14 cellular contexts compared by ENCODE assay signal in the genomic region with DNA sequence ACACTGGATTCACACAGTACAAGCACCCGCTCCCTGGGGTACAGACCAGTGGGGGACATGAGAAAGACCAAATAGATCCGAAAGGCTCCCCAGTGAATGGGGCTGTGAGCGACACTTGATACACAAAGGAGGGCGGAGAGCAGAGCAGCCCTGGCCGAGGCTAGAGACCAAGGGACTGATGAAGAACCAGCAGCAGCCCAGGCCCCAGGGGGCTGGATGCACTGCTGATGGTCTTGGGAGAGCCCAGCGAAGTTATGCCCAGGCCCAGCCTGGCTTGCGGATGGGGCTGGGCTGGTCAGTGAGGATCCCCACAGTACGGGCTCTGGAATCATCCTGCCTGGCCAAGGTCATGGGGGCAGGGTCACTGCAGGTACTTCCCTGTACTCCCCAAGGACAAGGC. TPM values are rescaled to one million over a fixed set of nuclear protein-coding genes. Genes with fewer than 3 reads are reported as not detected.
DNase-seq lines count a peak whose midpoint lies in the region; ATAC-seq and TF ChIP-seq lines count a peak whose summit lies in the region.
"Had no signal": no experiment of that assay in that cellular context is flagged by ENCODE, and none has a peak within 500 bp of the region (broad histone marks: within the 10 kb centered on the region; RNA-seq: fewer than 3 reads in every experiment).

No MANE protein-coding gene starts in this region.

- no peak overlapping the region for H3K18ac ChIP-seq in H9 (ENCODE audit: insufficient read length, low read depth, low read length)

- intact Hi-C loops in activated CD8-positive, alpha-beta T cell treated with anti-CD3 and anti-CD28 coated beads for 36 hours (cut with micrococcal nuclease) = no loop called here

- H2AFZ ChIP-seq in H9 (ENCODE audit: low read length) (no peak overlapping the region), smooth muscle cell (ENCODE audit: low read depth) (no peak overlapping the region), MM.1S (ENCODE audit: low read length) (no peak overlapping the region)

- no peak overlapping the region for H2BK120ac ChIP-seq in H9 (ENCODE audit: low read depth, low read length, poor library complexity, severe bottlenecking)

- H3K9ac ChIP-seq in H9 (ENCODE audit: extremely low read depth, insufficient read length, low read length) = no peak overlapping the region
- no peak overlapping the region for H3K9ac ChIP-seq in smooth muscle cell (ENCODE audit: low read depth)
- no peak overlapping the region for H3K9ac ChIP-seq in MM.1S (ENCODE audit: low read length)

- H4K91ac ChIP-seq in H9 (ENCODE audit: insufficient read length, low read depth, low read length) = no peak overlapping the region

- H4K8ac ChIP-seq in H9 (replicated peaks; ENCODE audit: insufficient read length, low read depth, low read length) = no peak overlapping the region

- H2BK15ac ChIP-seq in H9 (ENCODE audit: low read depth, low read length) = no peak overlapping the region

- DNase-seq in H9 (no peak), glutamatergic neuron (no peak), smooth muscle cell (lab: John Stamatoyannopoulos, UW; ENCODE audit: unreplicated experiment) (no peak), NCI-H510A treated with DMSO at 0.1 percent for 48 hours (lab: John Stamatoyannopoulos, UW) (no peak), MM.1S (no peak), mucosa of gallbladder (ENCODE audit: low spot score) (no peak)
- no peak for DNase-seq in activated CD8-positive, alpha-beta T cell treated with anti-CD3 and anti-CD28 coated beads for 36 hours
- DNase-seq: activated gamma-delta T cell treated with Interleukin-2 at 50 U/mL for 16 hours, hippocampal formation, NCI-H2029 treated with DMSO at 0.1 percent for 48 hours, WERI-Rb-1 had no signal

- H3K36me3 Mint-ChIP-seq in H9 (ENCODE audit: insufficient read depth in 1 of 3, low read depth in 3 of 3) = peaks cover 6 to 25% (median 22%) of the 10 kb centered on the region in 3 experiments; a peak in 6 of 7 replicates
- peaks cover 16% of the 10 kb centered on the region for H3K36me3 Mint-ChIP-seq in activated CD8-positive, alpha-beta T cell treated with anti-CD3 and anti-CD28 coated beads for 36 hours (ENCODE audit: low read depth)
- H3K36me3 Mint-ChIP-seq in glutamatergic neuron (ENCODE audit: unreplicated experiment) = peaks cover 7% of the 10 kb centered on the region

- peaks cover 14 to 16% of the 10 kb centered on the region in 2 experiments for H3K4me1 Mint-ChIP-seq in H9
- H3K4me1 Mint-ChIP-seq in activated CD8-positive, alpha-beta T cell treated with anti-CD3 and anti-CD28 coated beads for 36 hours (ENCODE audit: low read depth) = peaks cover 43% of the 10 kb centered on the region
- peaks cover 21% of the 10 kb centered on the region for H3K4me1 Mint-ChIP-seq in glutamatergic neuron (ENCODE audit: low read depth, unreplicated experiment)

- H3K27me3 ChIP-seq in H9 (ENCODE audit: insufficient read depth, low read length) = no peaks in the 10 kb centered on the region
- H3K27me3 ChIP-seq in smooth muscle cell (ENCODE audit: low read depth) = no peaks in the 10 kb centered on the region
- H3K27me3 ChIP-seq in MM.1S (replicated peaks; ENCODE audit: insufficient read depth, low read length) = no peaks in the 10 kb centered on the region

- no peaks in the 10 kb centered on the region for H3K23me2 ChIP-seq in H9 (ENCODE audit: insufficient read length, low read depth, low read length, poor library complexity, severe bottlenecking)

- H3K27ac Mint-ChIP-seq in H9 (peak overlapping the region in 2 of 3 experiments; percentile 76 to 81; a peak in 3 of 7 replicates), glutamatergic neuron (ENCODE audit: unreplicated experiment) (peak overlapping the region; percentile 70)
- H3K27ac Mint-ChIP-seq in activated CD8-positive, alpha-beta T cell treated with anti-CD3 and anti-CD28 coated beads for 36 hours = peak overlapping the region; percentile 12
- H3K27ac Mint-ChIP-seq: mesothelial cell of epicardium had no signal

- no peak overlapping the region for H3K14ac ChIP-seq in H9 (ENCODE audit: insufficient read depth, low read length)

- H3K23ac ChIP-seq in H9 (ENCODE audit: insufficient read length, low read depth, low read length) = no peak overlapping the region

- TF ChIP-seq CTCF in H9 (conservative IDR thresholded peaks at IDR 0.05) = no peak
- TF ChIP-seq CTCF in activated CD8-positive, alpha-beta T cell treated with anti-CD3 and anti-CD28 coated beads for 36 hours (IDR thresholded peaks at IDR 0.05) = no peak
- no peak for TF ChIP-seq CTCF in glutamatergic neuron (IDR thresholded peaks at IDR 0.05; ENCODE audit: partially characterized antibody, unreplicated experiment)
- TF ChIP-seq CTCF in smooth muscle cell (IDR thresholded peaks at IDR 0.05; ENCODE audit: borderline replicate concordance, insufficient read depth, poor library complexity, severe bottlenecking) = no peak
- no peak for TF ChIP-seq CTCF in MM.1S (IDR thresholded peaks at IDR 0.05; ENCODE audit: low read length)

- H3K56ac ChIP-seq in H9 (ENCODE audit: insufficient read length, low read depth, low read length) = no peak overlapping the region

- no peak overlapping the region for H3K4ac ChIP-seq in H9 (ENCODE audit: low read depth, low read length)

- POLR2A ChIA-PET in activated CD8-positive, alpha-beta T cell treated with anti-CD3 and anti-CD28 coated beads for 36 hours (lab: Charles Lee) = interaction anchor here (1.2 kb wide), 1 partner anchor 8 kb away, joined by 3 read pairs; no protein-coding TSS in a partner anchor

- H3F3A ChIP-seq in smooth muscle cell (ENCODE audit: low read depth) (peaks cover 18% of the 10 kb centered on the region), MM.1S (ENCODE audit: insufficient read depth, low read length) (no peaks in the 10 kb centered on the region; the same call in 1 of the 2 replicates)

- H3K27me3 Mint-ChIP-seq in H9 (ENCODE audit: low read depth) (no peaks in the 10 kb centered on the region; the same call in 1 of the 2 replicates), glutamatergic neuron (ENCODE audit: unreplicated experiment) (peaks cover 8% of the 10 kb centered on the region)
- no peaks in the 10 kb centered on the region for H3K27me3 Mint-ChIP-seq in activated CD8-positive, alpha-beta T cell treated with anti-CD3 and anti-CD28 coated beads for 36 hours

- H4K5ac ChIP-seq in H9 (ENCODE audit: insufficient read length, low read depth, low read length) = no peak overlapping the region

- no peak overlapping the region for H2BK5ac ChIP-seq in H9 (ENCODE audit: insufficient read length, low read length)

- H3K4me2 ChIP-seq in H9 (ENCODE audit: insufficient read depth, insufficient read length, low read length) (no peak overlapping the region), smooth muscle cell (no peak overlapping the region), MM.1S (ENCODE audit: low read depth, low read length) (no peak overlapping the region)

- no peaks in the 10 kb centered on the region for H3K36me3 ChIP-seq in smooth muscle cell (ENCODE audit: low read depth)
- no peaks in the 10 kb centered on the region for H3K36me3 ChIP-seq in MM.1S (replicated peaks; ENCODE audit: insufficient read depth, low read length)

- no peak overlapping the region for H3T11ph ChIP-seq in H9 (ENCODE audit: low read length)

- H2AK5ac ChIP-seq in H9 (ENCODE audit: insufficient read length, low read length) = no peak overlapping the region

- no peak overlapping the region for H3K27ac ChIP-seq in H9 (ENCODE audit: insufficient read length, low read depth, low read length)
- H3K27ac ChIP-seq in smooth muscle cell (ENCODE audit: low read depth) = peak overlapping the region; percentile 77
- no peak overlapping the region for H3K27ac ChIP-seq in MM.1S (ENCODE audit: low read length)
- H3K27ac ChIP-seq: WERI-Rb-1 had no signal

- no peak overlapping the region for H2BK12ac ChIP-seq in H9 (ENCODE audit: insufficient read length, low read depth, low read length)

- no peak overlapping the region for H3K4me3 ChIP-seq in smooth muscle cell
- no peak overlapping the region for H3K4me3 ChIP-seq in MM.1S (ENCODE audit: low read length)

- H3K79me2 ChIP-seq in H9 (ENCODE audit: insufficient read depth, low read length) (no peaks in the 10 kb centered on the region), smooth muscle cell (ENCODE audit: low read depth) (no peaks in the 10 kb centered on the region), MM.1S (ENCODE audit: low read length) (no peaks in the 10 kb centered on the region)

- no peak for ATAC-seq in activated CD8-positive, alpha-beta T cell treated with anti-CD3 and anti-CD28 coated beads for 36 hours
- no peak for ATAC-seq in HG03354 (IDR thresholded peaks at IDR 0.05; ENCODE audit: poor library complexity, severe bottlenecking, unreplicated experiment)
- ATAC-seq: sciatic nerve had no signal

- CTCF ChIA-PET in activated CD8-positive, alpha-beta T cell treated with anti-CD3 and anti-CD28 coated beads for 36 hours (lab: Charles Lee) = no interaction called here

- no peaks in the 10 kb centered on the region for H3K79me1 ChIP-seq in H9 (ENCODE audit: insufficient read depth, low read depth, low read length, poor library complexity, severe bottlenecking)

- H3K9me3 ChIP-seq in H9 (ENCODE audit: control insufficient read depth, low read depth, low read length) (no peaks in the 10 kb centered on the region), smooth muscle cell (replicated peaks; ENCODE audit: low read depth) (no peaks in the 10 kb centered on the region), MM.1S (replicated peaks; ENCODE audit: insufficient read depth, low read length) (no peaks in the 10 kb centered on the region)

- no CpG with 5 or more reads among the region's 8 CpGs for WGBS in H9 (ENCODE audit: extremely low coverage, insufficient read length, low lambda C conversion rate)
- 94% methylated on average over 8 of the region's 8 CpGs for WGBS in smooth muscle cell (ENCODE audit: low lambda C conversion rate)

- H3K9me3 Mint-ChIP-seq in H9 = no peaks in the 10 kb centered on the region
- H3K9me3 Mint-ChIP-seq in activated CD8-positive, alpha-beta T cell treated with anti-CD3 and anti-CD28 coated beads for 36 hours = no peaks in the 10 kb centered on the region
- peaks cover 17% of the 10 kb centered on the region for H3K9me3 Mint-ChIP-seq in glutamatergic neuron (ENCODE audit: unreplicated experiment)
- H3K9me3 Mint-ChIP-seq: mesothelial cell of epicardium had no signal

- H4K20me1 ChIP-seq in H9 (ENCODE audit: control insufficient read depth, insufficient read depth, insufficient read length) (no peaks in the 10 kb centered on the region), smooth muscle cell (ENCODE audit: low read depth) (no peaks in the 10 kb centered on the region), MM.1S (ENCODE audit: insufficient read depth, low read length) (no peaks in the 10 kb centered on the region)

- no peak overlapping the region for H3K4me3 Mint-ChIP-seq in H9
- no peak overlapping the region for H3K4me3 Mint-ChIP-seq in activated CD8-positive, alpha-beta T cell treated with anti-CD3 and anti-CD28 coated beads for 36 hours
- H3K4me3 Mint-ChIP-seq in glutamatergic neuron (ENCODE audit: unreplicated experiment) = peak overlapping the region; percentile 56
- H3K4me3 Mint-ChIP-seq: mesothelial cell of epicardium had no signal

- H3K4me1 ChIP-seq in H9 (ENCODE audit: insufficient read depth, low read length) (no peaks in the 10 kb centered on the region), smooth muscle cell (ENCODE audit: low read depth) (peaks cover 21% of the 10 kb centered on the region), MM.1S (ENCODE audit: low read length) (no peaks in the 10 kb centered on the region)

- H2BK20ac ChIP-seq in H9 (ENCODE audit: low read depth, low read length, poor library complexity, severe bottlenecking) = no peak overlapping the region

- no peaks in the 10 kb centered on the region for H3K9me2 ChIP-seq in MM.1S (replicated peaks; ENCODE audit: insufficient read depth, low read length)

RNA-seq across cellular contexts. Expression of gene ARHGAP1, which starts 23.2 kb away (rescaled TPM):
- total RNA-seq in H9 (2021) = 45.3 and 47.9 TPM in 2 replicates
- total RNA-seq in activated CD8-positive, alpha-beta T cell treated with anti-CD3 and anti-CD28 coated beads for 36 hours = 10 to 100 TPM; 32.7 to 34.5 TPM
- 38.4 TPM for total RNA-seq in glutamatergic neuron (ENCODE audit: unreplicated experiment)
- 31.0 and 40.9 TPM in 2 replicates for total RNA-seq in smooth muscle cell
- polyA plus RNA-seq in smooth muscle cell = 92.8 and 98.4 TPM in 2 replicates
- total RNA-seq in mucosa of gallbladder = 138 TPM

RNA-seq across cellular contexts. Expression of gene ZNF408, which starts 23.7 kb away (rescaled TPM):
- total RNA-seq in H9 (2021) (16.6 and 16.9 TPM in 2 replicates), glutamatergic neuron (ENCODE audit: unreplicated experiment) (10.6 TPM), smooth muscle cell (6.2 and 13.3 TPM in 2 replicates), mucosa of gallbladder (12.9 TPM)
- total RNA-seq in activated CD8-positive, alpha-beta T cell treated with anti-CD3 and anti-CD28 coated beads for 36 hours = 1 to 10 TPM; 9.2 to 9.7 TPM
- 15.8 and 24.1 TPM in 2 replicates for polyA plus RNA-seq in smooth muscle cell

RNA-seq across cellular contexts. Expression of gene F2, which starts 41.8 kb away (rescaled TPM):
- total RNA-seq in H9 (2021) (not detected in 2 replicates), glutamatergic neuron (ENCODE audit: unreplicated experiment) (0.29 TPM), smooth muscle cell (0.27 TPM in 1 of 2 replicates, not detected in the other), mucosa of gallbladder (21.4 TPM)
- total RNA-seq in activated CD8-positive, alpha-beta T cell treated with anti-CD3 and anti-CD28 coated beads for 36 hours = not detected
- 0.21 TPM in 1 of 2 replicates, not detected in the other for polyA plus RNA-seq in smooth muscle cell
- total RNA-seq: mesothelial cell of epicardium, sciatic nerve had no signal

RNA-seq across cellular contexts. Expression of gene ATG13, which starts 59.8 kb away (rescaled TPM):
- total RNA-seq in H9 (2021) = 79.1 and 83.0 TPM in 2 replicates
- total RNA-seq in activated CD8-positive, alpha-beta T cell treated with anti-CD3 and anti-CD28 coated beads for 36 hours = 10 to 100 TPM; 53.4 to 61.2 TPM
- total RNA-seq in glutamatergic neuron (ENCODE audit: unreplicated experiment) = 87.7 TPM
- total RNA-seq in smooth muscle cell = 60.2 and 96.5 TPM in 2 replicates
- polyA plus RNA-seq in smooth muscle cell = 65.6 and 66.3 TPM in 2 replicates
- total RNA-seq in mucosa of gallbladder = 91.0 TPM

Comparison
In these comparisons a context has a peak if more than half of its experiments do, and no peak if none do; other contexts are left out.
1. H3K27ac Mint-ChIP-seq: peak in every context shown above with its lines; median percentile 78 in H9; 70 in glutamatergic neuron; 12 in activated CD8-positive, alpha-beta T cell treated with anti-CD3 and anti-CD28 coated beads for 36 hours.
2. RNA of gene F2, which starts 41.8 kb away (total RNA-seq): 21.4 TPM in mucosa of gallbladder (single experiment); 0.29 TPM in glutamatergic neuron (single experiment), 0.27 TPM in smooth muscle cell, not detected in H9 and not detected in activated CD8-positive, alpha-beta T cell treated with anti-CD3 and anti-CD28 coated beads for 36 hours; every median in the first group is over 10 times any median in the second.